In genomic region chr20:18466894-18467678, GRCh38 we compare ENCODE assay signal across 8 cellular contexts. TPM values are rescaled to one million over a fixed set of nuclear protein-coding genes. Genes with fewer than 3 reads are reported as not detected.
DNase-seq lines count a peak whose midpoint lies in the region; ATAC-seq and TF ChIP-seq lines count a peak whose summit lies in the region.

Gene DZANK1, minus strand, starts transcription at chr20:18467030. Its CDS starts 1,672 bp downstream, at chr20:18465358.
Gene POLR3F, plus strand, starts transcription at chr20:18467390. Its CDS starts 117 bp downstream, at chr20:18467507.

- peaks cover 19% of the 10 kb centered on the region for H3K4me1 Mint-ChIP-seq in activated T-helper 2 cell treated with anti-CD3 and anti-CD28 coated beads, Interferon-gamma antibody, Interleukin-2, Interleukin-4, amounts not matched to agents 10 μg/mL and 5 μg/mL and 100 μg/mL, durations not matched to agents 14 hours and 24 hours and 36 hours (ENCODE audit: low read depth)
- H3K4me1 Mint-ChIP-seq in naive thymus-derived CD4-positive, alpha-beta T cell: peaks cover 25 to 44% (median 37%) of the 10 kb centered on the region in 7 donors
- H3K4me1 Mint-ChIP-seq in stimulated activated memory B cell treated with anti-CD40 and anti-IgM and Interleukin-4, amounts not matched to agents 10 μg/mL and 1 μg/mL and 100 μg/mL, for 72 hours: peaks cover 20% of the 10 kb centered on the region

- peaks cover 7 to 14% of the 10 kb centered on the region in 2 donors for H3K4me1 ChIP-seq in naive thymus-derived CD4-positive, alpha-beta T cell (ENCODE audit: control insufficient read depth in 2 of 2, insufficient read depth in 2 of 2, low read length in 2 of 2)

- no peaks in the 10 kb centered on the region for H3K27me3 Mint-ChIP-seq in activated T-helper 2 cell treated with anti-CD3 and anti-CD28 coated beads, Interferon-gamma antibody, Interleukin-2, Interleukin-4, amounts not matched to agents 10 μg/mL and 5 μg/mL and 100 μg/mL, durations not matched to agents 14 hours and 24 hours and 36 hours (ENCODE audit: low read depth)
- H3K27me3 Mint-ChIP-seq in naive thymus-derived CD4-positive, alpha-beta T cell: no peaks in the 10 kb centered on the region
- H3K27me3 Mint-ChIP-seq in stimulated activated memory B cell treated with anti-CD40 and anti-IgM and Interleukin-4, amounts not matched to agents 10 μg/mL and 1 μg/mL and 100 μg/mL, for 72 hours: no peaks in the 10 kb centered on the region

- peaks cover 6% of the 10 kb centered on the region for H3K36me3 Mint-ChIP-seq in activated T-helper 2 cell treated with anti-CD3 and anti-CD28 coated beads, Interferon-gamma antibody, Interleukin-2, Interleukin-4, amounts not matched to agents 10 μg/mL and 5 μg/mL and 100 μg/mL, durations not matched to agents 14 hours and 24 hours and 36 hours (ENCODE audit: low read depth)
- H3K36me3 Mint-ChIP-seq in naive thymus-derived CD4-positive, alpha-beta T cell: peaks cover 0 to 14% (median 0%) of the 10 kb centered on the region in 5 donors
- peaks cover 12% of the 10 kb centered on the region for H3K36me3 Mint-ChIP-seq in stimulated activated memory B cell treated with anti-CD40 and anti-IgM and Interleukin-4, amounts not matched to agents 10 μg/mL and 1 μg/mL and 100 μg/mL, for 72 hours

- intact Hi-C loops in activated T-helper 2 cell treated with anti-CD3 and anti-CD28 coated beads, Interferon-gamma antibody, Interleukin-2, Interleukin-4, amounts not matched to agents 10 μg/mL and 5 μg/mL and 100 μg/mL, durations not matched to agents 14 hours and 24 hours and 36 hours (cut with micrococcal nuclease): loop anchor here (1.0 to 2.0 kb wide), 5 partner anchors 30 to 178 kb away; partner anchors contain the start of genes RBBP9, SEC23B, SMIM26 and ZNF133
- intact Hi-C loops in naive thymus-derived CD4-positive, alpha-beta T cell (cut with micrococcal nuclease): loop anchor here (1.0 to 10.0 kb wide), 17 partner anchors 30 to 1732 kb away; partner anchors contain the start of genes CFAP61 (in 2 of the 2), CRNKL1 (in 2 of the 2), KAT14 (in 2 of the 2) and PET117 (in 2 of the 2)

- CTCF ChIA-PET in naive thymus-derived CD4-positive, alpha-beta T cell (lab: Charles Lee): interaction anchor here (1.2 to 1.7 kb wide), 2 partner anchors 30 to 40 kb away, joined by 5 to 9 read pairs; partner anchors contain the start of gene RBBP9

- POLR2A ChIA-PET in naive thymus-derived CD4-positive, alpha-beta T cell (lab: Charles Lee): interaction anchor here (0.7 to 4.7 kb wide), 11 partner anchors 11 to 499 kb away, joined by 3 to 79 read pairs (median 4); partner anchors contain the start of genes MGME1, RBBP9, SEC23B and SNX5

- H3K4me3 Mint-ChIP-seq in activated T-helper 2 cell treated with anti-CD3 and anti-CD28 coated beads, Interferon-gamma antibody, Interleukin-2, Interleukin-4, amounts not matched to agents 10 μg/mL and 5 μg/mL and 100 μg/mL, durations not matched to agents 14 hours and 24 hours and 36 hours (ENCODE audit: low read depth): peak within 1 kb of the TSS; percentile 97
- H3K4me3 Mint-ChIP-seq in naive thymus-derived CD4-positive, alpha-beta T cell: peak within 1 kb of the TSS; percentile 89 to 99 (median 97)
- peak within 1 kb of the TSS; percentile 87 for H3K4me3 Mint-ChIP-seq in stimulated activated memory B cell treated with anti-CD40 and anti-IgM and Interleukin-4, amounts not matched to agents 10 μg/mL and 1 μg/mL and 100 μg/mL, for 72 hours

- H3K27ac Mint-ChIP-seq in activated T-helper 2 cell treated with anti-CD3 and anti-CD28 coated beads, Interferon-gamma antibody, Interleukin-2, Interleukin-4, amounts not matched to agents 10 μg/mL and 5 μg/mL and 100 μg/mL, durations not matched to agents 14 hours and 24 hours and 36 hours: peak within 1 kb of the TSS; percentile 88
- peak within 1 kb of the TSS; percentile 93 to 99 (median 98) for H3K27ac Mint-ChIP-seq in naive thymus-derived CD4-positive, alpha-beta T cell
- peak within 1 kb of the TSS; percentile 93 for H3K27ac Mint-ChIP-seq in stimulated activated memory B cell treated with anti-CD40 and anti-IgM and Interleukin-4, amounts not matched to agents 10 μg/mL and 1 μg/mL and 100 μg/mL, for 72 hours

- peak within 1 kb of the TSS; percentile 77 for H3K27ac ChIP-seq in naive thymus-derived CD4-positive, alpha-beta T cell (ENCODE audit: low read depth, low read length)

- DNase-seq in EL: peak; percentile 96
- peak; percentile 92 for DNase-seq in H4 (ENCODE audit: low spot score)
- peak; percentile 90 for DNase-seq in LNCaP clone FGC (ENCODE audit: low read depth)
- peak; percentile 97 for DNase-seq in RPMI8226
- DNase-seq in activated T-helper 2 cell treated with anti-CD3 and anti-CD28 coated beads, Interferon-gamma antibody, Interleukin-2, Interleukin-4, amounts not matched to agents 10 μg/mL and 5 μg/mL and 100 μg/mL, durations not matched to agents 14 hours and 24 hours and 36 hours (ENCODE audit: low spot score): peak; percentile 90
- peak; percentile 94 for DNase-seq in fibroblast of mammary gland (ENCODE audit: low read depth)
- DNase-seq in naive thymus-derived CD4-positive, alpha-beta T cell: peak; percentile 85 to 93 (median 92)

- ATAC-seq in naive thymus-derived CD4-positive, alpha-beta T cell: peak; percentile 97
- peak; percentile 99 for ATAC-seq in stimulated activated memory B cell treated with anti-CD40 and anti-IgM and Interleukin-4, amounts not matched to agents 10 μg/mL and 1 μg/mL and 100 μg/mL, for 72 hours

- TF ChIP-seq CTCF in LNCaP clone FGC (IDR thresholded peaks at IDR 0.05; ENCODE audit: control insufficient read depth, extremely low read depth, insufficient read depth) (no peak), fibroblast of mammary gland (conservative IDR thresholded peaks at IDR 0.05; ENCODE audit: control insufficient read depth, insufficient read depth, low read depth, low read length) (no peak)

- H3K27me3 ChIP-seq in naive thymus-derived CD4-positive, alpha-beta T cell (ENCODE audit: control insufficient read depth in 2 of 2, insufficient read depth in 2 of 2, low read length in 2 of 2): no peaks in the 10 kb centered on the region

- no peaks in the 10 kb centered on the region for H3K9me3 Mint-ChIP-seq in activated T-helper 2 cell treated with anti-CD3 and anti-CD28 coated beads, Interferon-gamma antibody, Interleukin-2, Interleukin-4, amounts not matched to agents 10 μg/mL and 5 μg/mL and 100 μg/mL, durations not matched to agents 14 hours and 24 hours and 36 hours
- no peaks in the 10 kb centered on the region for H3K9me3 Mint-ChIP-seq in naive thymus-derived CD4-positive, alpha-beta T cell
- no peaks in the 10 kb centered on the region for H3K9me3 Mint-ChIP-seq in stimulated activated memory B cell treated with anti-CD40 and anti-IgM and Interleukin-4, amounts not matched to agents 10 μg/mL and 1 μg/mL and 100 μg/mL, for 72 hours

- H3K4me3 ChIP-seq in LNCaP clone FGC (ENCODE audit: low read depth, low read length) (peak within 1 kb of the TSS; percentile 68), fibroblast of mammary gland (ENCODE audit: control insufficient read depth, low read depth, low read length) (peak within 1 kb of the TSS; percentile 81)
- H3K4me3 ChIP-seq in naive thymus-derived CD4-positive, alpha-beta T cell (ENCODE audit: low read length): peak within 1 kb of the TSS; percentile 93

- H3K9me3 ChIP-seq in naive thymus-derived CD4-positive, alpha-beta T cell (ENCODE audit: control insufficient read depth in 2 of 3, low read length in 3 of 3): no peaks in the 10 kb centered on the region

- peaks cover 0 to 7% (median 0%) of the 10 kb centered on the region in 3 experiments for H3K36me3 ChIP-seq in naive thymus-derived CD4-positive, alpha-beta T cell (ENCODE audit: control insufficient read depth in 2 of 3, insufficient read depth in 3 of 3, low read length in 3 of 3)

RNA-seq across cellular contexts. Expression of gene DZANK1, which starts in this region (rescaled TPM):
- total RNA-seq in H4 (2014; rRNA removed; shearing (Covaris generic)): 0.66 and 0.80 TPM in 2 replicates
- 1.3 TPM in 2 replicates for total RNA-seq in activated T-helper 2 cell treated with anti-CD3 and anti-CD28 coated beads, Interferon-gamma antibody, Interleukin-2, Interleukin-4, amounts not matched to agents 10 μg/mL and 5 μg/mL and 100 μg/mL, durations not matched to agents 14 hours and 24 hours and 36 hours
- total RNA-seq in naive thymus-derived CD4-positive, alpha-beta T cell: 1 to 10 TPM; 1.2 to 3.5 (median 2.9) TPM
- under 1 TPM; 0.34 to 0.79 TPM for polyA plus RNA-seq in naive thymus-derived CD4-positive, alpha-beta T cell

RNA-seq across cellular contexts. Expression of gene POLR3F, which starts in this region (rescaled TPM):
- total RNA-seq in H4 (2014; rRNA removed; shearing (Covaris generic)): 14.4 and 17.5 TPM in 2 replicates
- 12.5 and 13.5 TPM in 2 replicates for total RNA-seq in activated T-helper 2 cell treated with anti-CD3 and anti-CD28 coated beads, Interferon-gamma antibody, Interleukin-2, Interleukin-4, amounts not matched to agents 10 μg/mL and 5 μg/mL and 100 μg/mL, durations not matched to agents 14 hours and 24 hours and 36 hours
- 10 to 100 TPM in 3 of 5 experiments, 1 to 10 TPM in 2; 5.0 to 13.5 (median 11.5) TPM for total RNA-seq in naive thymus-derived CD4-positive, alpha-beta T cell
- 1 to 10 TPM; 8.9 to 9.3 TPM for polyA plus RNA-seq in naive thymus-derived CD4-positive, alpha-beta T cell

Comparison
In these comparisons a context has a peak if more than half of its experiments do, and no peak if none do; other contexts are left out.
1. Peak in every context shown above with its lines: DNase-seq, ATAC-seq, H3K4me3 ChIP-seq and H3K27ac ChIP-seq.